ENCODE assay signal across 20 cellular contexts in the genomic region with DNA sequence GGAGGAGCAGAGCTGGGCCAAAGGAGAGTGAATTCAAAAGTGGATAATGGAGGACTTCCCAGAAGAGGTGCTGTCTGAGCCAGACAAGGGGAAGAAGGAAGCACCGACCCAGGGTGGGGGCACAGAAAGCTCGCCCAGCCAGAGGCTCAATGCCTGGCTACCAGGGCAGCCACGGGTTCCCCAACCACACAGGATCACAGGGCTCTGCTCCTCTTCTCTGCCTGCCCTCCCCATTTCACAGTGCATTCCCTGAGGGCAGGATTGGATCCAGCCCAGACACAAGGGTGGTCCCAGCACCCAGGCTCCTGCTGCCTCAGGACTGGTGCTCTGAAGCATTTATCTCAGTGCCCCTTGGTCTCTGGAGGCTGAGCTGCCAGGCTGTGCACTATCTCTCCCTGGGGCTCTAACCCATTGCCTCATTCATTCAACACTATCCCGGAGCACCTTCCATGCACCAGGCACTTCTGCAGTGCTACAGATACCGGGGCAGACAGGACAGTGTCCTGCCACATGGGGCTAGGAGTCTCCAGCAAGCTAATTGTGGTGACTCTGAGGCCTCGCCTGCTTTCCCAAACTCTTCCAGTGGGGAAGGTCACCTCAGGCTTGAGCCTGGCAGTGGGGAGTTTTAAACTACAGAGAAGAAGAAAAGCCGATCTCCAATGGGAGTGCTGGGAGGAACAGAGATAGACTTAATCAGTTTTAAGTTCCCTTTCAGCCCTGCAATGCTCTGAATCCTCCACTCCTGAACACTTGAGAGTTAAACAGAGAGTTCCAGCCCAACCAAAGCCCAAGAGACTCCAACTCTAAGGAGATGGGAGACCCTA.
DNase-seq lines count a peak whose midpoint lies in the region; ATAC-seq and TF ChIP-seq lines count a peak whose summit lies in the region.
"Had no signal": no experiment of that assay in that cellular context is flagged by ENCODE, and none has a peak within 500 bp of the region (broad histone marks: within the 10 kb centered on the region; RNA-seq: fewer than 3 reads in every experiment).

No MANE protein-coding gene starts in this region.

- H3K27me3 ChIP-seq in H7 (ENCODE audit: control insufficient read depth, insufficient read depth, low read length) (no peaks in the 10 kb centered on the region; the same call in 1 of the 2 replicates), esophagus muscularis mucosa (no peaks in the 10 kb centered on the region)

- no peak for TF ChIP-seq POLR2A in esophagus muscularis mucosa (IDR thresholded peaks at IDR 0.05; ENCODE audit: low read depth)

- H3K36me3 ChIP-seq in H7 (replicated peaks; ENCODE audit: control insufficient read depth, insufficient read depth, low read length) (no peaks in the 10 kb centered on the region), esophagus muscularis mucosa (no peaks in the 10 kb centered on the region)

- H3K4me3 ChIP-seq in H7 (ENCODE audit: insufficient read depth, low read depth, low read length) (no peak overlapping the region), esophagus muscularis mucosa (no peak overlapping the region)

- TF ChIP-seq EP300 in esophagus muscularis mucosa (IDR thresholded peaks at IDR 0.05): no peak

- 98% methylated on average over 5 of the region's 7 CpGs for WGBS in esophagus muscularis mucosa

- intact Hi-C loops in esophagus muscularis mucosa (cut with DNase I): no loop called here
- intact Hi-C loops in activated CD4-positive, alpha-beta T cell treated with anti-CD3 and anti-CD28 coated beads for 36 hours (cut with DNase I, micrococcal nuclease): no loop called here

- POLR2A ChIA-PET in activated CD4-positive, alpha-beta T cell treated with anti-CD3 and anti-CD28 coated beads for 36 hours (lab: Charles Lee): no interaction called here

- peak; percentile 34 for DNase-seq in H7
- DNase-seq in NCI-H82 treated with DMSO at 0.1 percent for 48 hours (lab: John Stamatoyannopoulos, UW; ENCODE audit: unreplicated experiment): peak; percentile 4
- peak; percentile 88 for DNase-seq in esophagus muscularis mucosa (ENCODE audit: extremely low spot score)
- DNase-seq in osteocyte (ENCODE audit: extremely low spot score, unreplicated experiment): peak; percentile 63
- no peak for DNase-seq in progenitor cell of endocrine pancreas (ENCODE audit: low spot score, unreplicated experiment)
- DNase-seq in activated CD4-positive, alpha-beta T cell treated with anti-CD3 and anti-CD28 coated beads for 36 hours: no peak
- DNase-seq in NCI-H1048 (lab: John Stamatoyannopoulos, UW): no peak
- no peak for DNase-seq in occipital lobe (lab: John Stamatoyannopoulos, UW)
- DNase-seq: ACHN; DMS79; GOT3; NCI-H1092; NCI-H1436 treated with DMSO at 0.1 percent for 48 hours; NCI-H2029; NCI-H2171; NCI-H446; NCI-H526 treated with DMSO at 0.1 percent for 48 hours; NK-92 treated with Interleukin-12 subunit alpha and Interleukin-12 subunit beta, amount 100 ng/mL, for 24 hours; SHP77 treated with DMSO at 0.1 percent for 48 hours had no signal

- no peaks in the 10 kb centered on the region for H3K4me1 Mint-ChIP-seq in osteocyte (ENCODE audit: unreplicated experiment)
- no peaks in the 10 kb centered on the region for H3K4me1 Mint-ChIP-seq in progenitor cell of endocrine pancreas (ENCODE audit: low read depth)
- no peaks in the 10 kb centered on the region for H3K4me1 Mint-ChIP-seq in activated CD4-positive, alpha-beta T cell treated with anti-CD3 and anti-CD28 coated beads for 36 hours

- H3K4me3 Mint-ChIP-seq in osteocyte (ENCODE audit: unreplicated experiment): no peak overlapping the region
- H3K4me3 Mint-ChIP-seq in progenitor cell of endocrine pancreas (ENCODE audit: low read depth): no peak overlapping the region
- no peak overlapping the region for H3K4me3 Mint-ChIP-seq in activated CD4-positive, alpha-beta T cell treated with anti-CD3 and anti-CD28 coated beads for 36 hours

- H3K27me3 Mint-ChIP-seq in osteocyte (ENCODE audit: unreplicated experiment): peaks cover 24% of the 10 kb centered on the region
- H3K27me3 Mint-ChIP-seq in progenitor cell of endocrine pancreas: peaks cover 33% of the 10 kb centered on the region
- peaks cover 2% of the 10 kb centered on the region for H3K27me3 Mint-ChIP-seq in activated CD4-positive, alpha-beta T cell treated with anti-CD3 and anti-CD28 coated beads for 36 hours

- H3K27ac ChIP-seq in esophagus muscularis mucosa (replicated peaks in 1 of 4): no peak overlapping the region
- H3K27ac ChIP-seq: C4-2B had no signal

- H3K36me3 Mint-ChIP-seq in osteocyte (ENCODE audit: unreplicated experiment) (no peaks in the 10 kb centered on the region), progenitor cell of endocrine pancreas (ENCODE audit: insufficient read depth) (no peaks in the 10 kb centered on the region)
- H3K36me3 Mint-ChIP-seq in activated CD4-positive, alpha-beta T cell treated with anti-CD3 and anti-CD28 coated beads for 36 hours (ENCODE audit: low read depth): no peaks in the 10 kb centered on the region

- H3K27ac Mint-ChIP-seq in osteocyte (ENCODE audit: unreplicated experiment): no peak overlapping the region
- no peak overlapping the region for H3K27ac Mint-ChIP-seq in progenitor cell of endocrine pancreas
- H3K27ac Mint-ChIP-seq in activated CD4-positive, alpha-beta T cell treated with anti-CD3 and anti-CD28 coated beads for 36 hours: no peak overlapping the region

- no peak for TF ChIP-seq CTCF in esophagus muscularis mucosa (IDR thresholded peaks at IDR 0.05)
- no peak for TF ChIP-seq CTCF in osteocyte (IDR thresholded peaks at IDR 0.05)
- TF ChIP-seq CTCF in progenitor cell of endocrine pancreas (IDR thresholded peaks at IDR 0.05; ENCODE audit: unreplicated experiment): no peak

- peaks cover 7 to 15% (median 13%) of the 10 kb centered on the region in 4 donors for H3K4me1 ChIP-seq in esophagus muscularis mucosa

- no peak for ATAC-seq in activated CD4-positive, alpha-beta T cell treated with anti-CD3 and anti-CD28 coated beads for 36 hours

- CTCF ChIA-PET in activated CD4-positive, alpha-beta T cell treated with anti-CD3 and anti-CD28 coated beads for 36 hours (lab: Charles Lee): no interaction called here

- H3K9me3 Mint-ChIP-seq in osteocyte (ENCODE audit: unreplicated experiment): no peaks in the 10 kb centered on the region
- no peaks in the 10 kb centered on the region for H3K9me3 Mint-ChIP-seq in progenitor cell of endocrine pancreas (ENCODE audit: low read depth)
- H3K9me3 Mint-ChIP-seq in activated CD4-positive, alpha-beta T cell treated with anti-CD3 and anti-CD28 coated beads for 36 hours (ENCODE audit: low read depth): no peaks in the 10 kb centered on the region

- H3K9me3 ChIP-seq in esophagus muscularis mucosa: no peaks in the 10 kb centered on the region

Comparison
In these comparisons a context has a peak if more than half of its experiments do, and no peak if none do; other contexts are left out.
1. DNase-seq: peak in H7 (single experiment), NCI-H82 treated with DMSO at 0.1 percent for 48 hours (single experiment), esophagus muscularis mucosa (single experiment) and osteocyte (single experiment); none in progenitor cell of endocrine pancreas (single experiment), activated CD4-positive, alpha-beta T cell treated with anti-CD3 and anti-CD28 coated beads for 36 hours (single experiment), NCI-H1048 (single experiment) and occipital lobe (single experiment).